In genomic region chr2:150485114-150485870, GRCh38 we compare ENCODE assay signal across 8 cellular contexts. TPM values are rescaled to one million over a fixed set of nuclear protein-coding genes. Genes with fewer than 3 reads are reported as not detected.
DNase-seq lines count a peak whose midpoint lies in the region; ATAC-seq and TF ChIP-seq lines count a peak whose summit lies in the region.

No MANE protein-coding gene starts in this region.

- peak; percentile 25 for TF ChIP-seq CTCF in hepatocyte (IDR thresholded peaks at IDR 0.05; ENCODE audit: poor library complexity)

- POLR2A ChIA-PET in activated naive CD8-positive, alpha-beta T cell treated with anti-CD3 and anti-CD28 coated beads, Interleukin-2, amount 10 ng/mL, durations not matched to agents 7 days and 5 days (lab: Charles Lee) = no interaction called here

- H4K20me1 ChIP-seq in hepatocyte (ENCODE audit: insufficient read depth, poor library complexity, severe bottlenecking) = peaks cover 62% of the 10 kb centered on the region

- H3K4me3 Mint-ChIP-seq in activated naive CD8-positive, alpha-beta T cell treated with anti-CD3 and anti-CD28 coated beads, Interleukin-2, amount 10 ng/mL, durations not matched to agents 7 days and 5 days = peak overlapping the region; percentile 32
- no peak overlapping the region for H3K4me3 Mint-ChIP-seq in activated naive CD8-positive, alpha-beta T cell treated with anti-CD3 and anti-CD28 coated beads, Interleukin-2, amount 50 U/mL, for 24 hours

- H3K9me3 Mint-ChIP-seq in activated naive CD8-positive, alpha-beta T cell treated with anti-CD3 and anti-CD28 coated beads, Interleukin-2, amount 10 ng/mL, durations not matched to agents 7 days and 5 days = no peaks in the 10 kb centered on the region
- H3K9me3 Mint-ChIP-seq in activated naive CD8-positive, alpha-beta T cell treated with anti-CD3 and anti-CD28 coated beads, Interleukin-2, amount 50 U/mL, for 24 hours = no peaks in the 10 kb centered on the region

- no peaks in the 10 kb centered on the region for H3K27me3 ChIP-seq in hepatocyte

- peaks cover 9% of the 10 kb centered on the region for H3K4me1 Mint-ChIP-seq in activated naive CD8-positive, alpha-beta T cell treated with anti-CD3 and anti-CD28 coated beads, Interleukin-2, amount 10 ng/mL, durations not matched to agents 7 days and 5 days
- peaks cover 11% of the 10 kb centered on the region for H3K4me1 Mint-ChIP-seq in activated naive CD8-positive, alpha-beta T cell treated with anti-CD3 and anti-CD28 coated beads, Interleukin-2, amount 50 U/mL, for 24 hours

- H3K27me3 Mint-ChIP-seq in activated naive CD8-positive, alpha-beta T cell treated with anti-CD3 and anti-CD28 coated beads, Interleukin-2, amount 10 ng/mL, durations not matched to agents 7 days and 5 days = peaks cover 52% of the 10 kb centered on the region
- peaks cover 58% of the 10 kb centered on the region for H3K27me3 Mint-ChIP-seq in activated naive CD8-positive, alpha-beta T cell treated with anti-CD3 and anti-CD28 coated beads, Interleukin-2, amount 50 U/mL, for 24 hours

- peak overlapping the region; percentile 88 for H3K4me2 ChIP-seq in hepatocyte

- H3K27ac ChIP-seq in angular gyrus (ENCODE audit: low read depth, low read length) (peak overlapping the region; percentile 41), hepatocyte (peak overlapping the region; percentile 99)

- H2AFZ ChIP-seq in hepatocyte = no peak overlapping the region

- H3K36me3 ChIP-seq in hepatocyte (replicated peaks; ENCODE audit: insufficient read depth, low read depth) = no peaks in the 10 kb centered on the region

- WGBS in hepatocyte (ENCODE audit: low lambda C conversion rate, missing lambda C conversion rate) = 2% methylated on average over 43 of the region's 43 CpGs

- peaks cover 39% of the 10 kb centered on the region for H3K4me1 ChIP-seq in hepatocyte (ENCODE audit: insufficient read depth)

- H3K27ac Mint-ChIP-seq in activated naive CD8-positive, alpha-beta T cell treated with anti-CD3 and anti-CD28 coated beads, Interleukin-2, amount 10 ng/mL, durations not matched to agents 7 days and 5 days = no peak overlapping the region
- H3K27ac Mint-ChIP-seq in activated naive CD8-positive, alpha-beta T cell treated with anti-CD3 and anti-CD28 coated beads, Interleukin-2, amount 50 U/mL, for 24 hours = no peak overlapping the region

- no peaks in the 10 kb centered on the region for H3K9me3 ChIP-seq in hepatocyte (ENCODE audit: low read depth)

- peak overlapping the region; percentile 86 for H3K4me3 ChIP-seq in hepatocyte

- peaks cover 71% of the 10 kb centered on the region for H3K79me2 ChIP-seq in hepatocyte

- ATAC-seq in activated naive CD8-positive, alpha-beta T cell treated with anti-CD3 and anti-CD28 coated beads, Interleukin-2, amount 10 ng/mL, durations not matched to agents 7 days and 5 days (ENCODE audit: low read depth) = no peak
- no peak for ATAC-seq in activated naive CD8-positive, alpha-beta T cell treated with anti-CD3 and anti-CD28 coated beads, Interleukin-2, amount 50 U/mL, for 24 hours
- ATAC-seq in HG03039 (IDR thresholded peaks at IDR 0.05; ENCODE audit: unreplicated experiment) = no peak

- DNase-seq in activated naive CD8-positive, alpha-beta T cell treated with anti-CD3 and anti-CD28 coated beads, Interleukin-2, amount 10 ng/mL, durations not matched to agents 7 days and 5 days = peak; percentile 27
- no peak for DNase-seq in activated naive CD8-positive, alpha-beta T cell treated with anti-CD3 and anti-CD28 coated beads, Interleukin-2, amount 50 U/mL, for 24 hours
- DNase-seq in NCI-H1694 (lab: John Stamatoyannopoulos, UW) = peak; percentile 84
- peak; percentile 87 for DNase-seq in hepatocyte (ENCODE audit: low spot score)
- DNase-seq in renal cortical epithelial cell (ENCODE audit: low read depth) = peak; percentile 76
- no peak for DNase-seq in GM19238 (ENCODE audit: insufficient read length, low spot score)

- H3K9me2 ChIP-seq in hepatocyte (replicated peaks; ENCODE audit: insufficient read depth) = no peaks in the 10 kb centered on the region

- peaks cover 2% of the 10 kb centered on the region for H3K36me3 Mint-ChIP-seq in activated naive CD8-positive, alpha-beta T cell treated with anti-CD3 and anti-CD28 coated beads, Interleukin-2, amount 10 ng/mL, durations not matched to agents 7 days and 5 days
- H3K36me3 Mint-ChIP-seq in activated naive CD8-positive, alpha-beta T cell treated with anti-CD3 and anti-CD28 coated beads, Interleukin-2, amount 50 U/mL, for 24 hours (ENCODE audit: low read depth) = no peaks in the 10 kb centered on the region

RNA-seq across cellular contexts. Expression of gene RND3, which starts 2.2 kb away (rescaled TPM):
- not detected for total RNA-seq in activated naive CD8-positive, alpha-beta T cell treated with anti-CD3 and anti-CD28 coated beads, Interleukin-2, amount 10 ng/mL, durations not matched to agents 7 days and 5 days
- total RNA-seq in hepatocyte = 133 and 135 TPM in 2 replicates
- polyA plus RNA-seq in hepatocyte = 110 and 118 TPM in 2 replicates
- 208 and 316 TPM in 2 replicates for total RNA-seq in renal cortical epithelial cell

Comparison
In these comparisons a context has a peak if more than half of its experiments do, and no peak if none do; other contexts are left out.
1. DNase-seq: peak in activated naive CD8-positive, alpha-beta T cell treated with anti-CD3 and anti-CD28 coated beads, Interleukin-2, amount 10 ng/mL, durations not matched to agents 7 days and 5 days (single experiment), NCI-H1694 (single experiment), hepatocyte (single experiment) and renal cortical epithelial cell (single experiment); none in activated naive CD8-positive, alpha-beta T cell treated with anti-CD3 and anti-CD28 coated beads, Interleukin-2, amount 50 U/mL, for 24 hours (single experiment) and GM19238 (single experiment).
2. RNA of gene RND3, which starts 2.2 kb away (total RNA-seq): 208 to 316 TPM in renal cortical epithelial cell and 133 to 135 TPM in hepatocyte; not detected in activated naive CD8-positive, alpha-beta T cell treated with anti-CD3 and anti-CD28 coated beads, Interleukin-2, amount 10 ng/mL, durations not matched to agents 7 days and 5 days; every median in the first group is over 100 times any median in the second.